Comparison of ENCODE assay signal across 26 cellular contexts in the genomic region with DNA sequence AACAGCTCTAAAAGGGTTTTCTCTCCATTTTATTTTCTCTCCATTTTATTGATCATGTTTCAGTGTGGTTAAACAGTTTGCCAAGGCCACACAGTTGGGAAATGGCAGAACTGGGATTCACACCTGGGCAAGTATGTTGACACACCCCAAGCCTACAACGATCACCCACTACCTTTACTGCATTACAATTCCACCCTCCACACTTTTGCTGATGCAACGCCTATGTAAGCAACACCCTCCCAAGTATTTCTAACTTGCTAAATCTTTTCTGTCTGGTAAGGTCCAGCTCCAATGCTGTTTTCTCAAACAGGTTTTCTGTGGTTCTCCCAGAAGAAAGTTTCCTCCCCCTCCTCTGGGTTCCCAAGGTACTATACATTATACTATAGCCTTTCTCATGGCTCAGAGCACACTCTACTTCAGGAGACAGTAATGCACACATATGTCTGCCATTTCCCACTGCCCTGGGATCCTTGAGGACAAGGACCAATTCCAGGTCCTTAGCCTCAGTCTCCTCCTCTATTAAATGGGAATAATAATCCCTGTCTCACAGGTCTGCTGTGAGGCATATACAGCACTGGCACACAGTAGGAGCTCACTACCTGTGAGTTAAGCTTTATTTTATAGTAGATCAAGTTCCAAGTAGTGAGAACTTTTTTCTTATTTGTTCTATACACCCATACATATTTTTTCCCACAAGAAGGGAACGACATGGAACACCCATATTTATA. TPM values are rescaled to one million over a fixed set of nuclear protein-coding genes. Genes with fewer than 3 reads are reported as not detected.
"Had no signal": no experiment of that assay in that cellular context is flagged by ENCODE, and none has a peak within 500 bp of the region (broad histone marks: within the 10 kb centered on the region; RNA-seq: fewer than 3 reads in every experiment).

No MANE protein-coding gene starts in this region.

- H3K36me3 ChIP-seq: colonic mucosa, pancreas, suprapubic skin had no signal

- FAIRE-seq: kidney, pancreas had no signal

- H3K4me3 ChIP-seq: colonic mucosa, dorsolateral prefrontal cortex, heart left ventricle, pancreas, psoas muscle, right atrium auricular region, smooth muscle cell, suprapubic skin, tibial artery had no signal

- H3K27ac ChIP-seq: colonic mucosa, dorsolateral prefrontal cortex, foreskin keratinocyte, heart left ventricle, pancreas, psoas muscle, right atrium auricular region, suprapubic skin, tibial artery had no signal

- H3K4me1 ChIP-seq: colonic mucosa, foreskin keratinocyte, heart left ventricle, pancreas, psoas muscle, right atrium auricular region, suprapubic skin, tibial artery had no signal

- H3K9me3 ChIP-seq: colonic mucosa, heart left ventricle, pancreas, psoas muscle, right atrium auricular region, suprapubic skin, tibial artery had no signal

- H3K4me2 ChIP-seq: smooth muscle cell had no signal

- H3K27me3 ChIP-seq: colonic mucosa, foreskin keratinocyte, pancreas, right atrium auricular region, suprapubic skin, tibial artery had no signal

- DNase-seq: activated CD4-positive, alpha-beta T cell treated with anti-CD3 and anti-CD28 coated beads for 36 hours; activated CD4-positive, CD25-positive, alpha-beta regulatory T cell; activated CD8-positive, alpha-beta memory T cell treated with anti-CD3 and anti-CD28 coated beads, Interleukin-2, amount 10 ng/mL, durations not matched to agents 7 days and 5 days; activated CD8-positive, alpha-beta T cell treated with anti-CD3 and anti-CD28 coated beads, Interleukin-2, amount 10 ng/mL, durations not matched to agents 7 days and 5 days; activated naive CD4-positive, alpha-beta T cell; activated T-cell treated with anti-CD3 and anti-CD28 coated beads, Interleukin-2, amount 50 U/mL, for 48 hours; cerebellar nuclear complex; colonic mucosa; dorsolateral prefrontal cortex; effector memory CD4-positive, alpha-beta T cell; foreskin keratinocyte; heart left ventricle; hypothalamus; immature natural killer cell; kidney; naive B cell; nephron progenitor cell; pancreas; psoas muscle; stimulated activated CD4-positive, alpha-beta T cell treated with anti-CD3 and anti-CD28 coated beads, Interleukin-1b, Interleukin-23, amount 100 ng/mL, for 48 hours; stimulated activated CD4-positive, alpha-beta T cell treated with anti-CD3 and anti-CD28 coated beads, Interleukin-4, amount 100 ng/mL, for 4 hours; stimulated activated naive CD4-positive, alpha-beta T cell; tibial artery had no signal

RNA-seq across cellular contexts. Expression of gene IQSEC2, which starts 27.9 kb away (rescaled TPM):
- total RNA-seq: activated CD8-positive, alpha-beta T cell treated with anti-CD3 and anti-CD28 coated beads, Interleukin-2, amount 10 ng/mL, durations not matched to agents 7 days and 5 days had no signal
